16 cellular contexts compared by ENCODE assay signal in genomic region chr1:240242601-240243144, GRCh38.
DNase-seq lines count a peak whose midpoint lies in the region; ATAC-seq, FAIRE-seq and TF ChIP-seq lines count a peak whose summit lies in the region.
"Had no signal": no experiment of that assay in that cellular context is flagged by ENCODE, and none has a peak within 500 bp of the region (broad histone marks: within the 10 kb centered on the region; RNA-seq: fewer than 3 reads in every experiment).

No MANE protein-coding gene starts in this region.

- in situ Hi-C loops in astrocyte of the spinal cord (cut with HindIII; ENCODE audit: low sequenced_read_pairs): no loop called here

- TF ChIP-seq CTCF in D721Med (IDR thresholded peaks at IDR 0.05; ENCODE audit: insufficient read depth, missing control alignments) (no peak), astrocyte of the spinal cord (IDR thresholded peaks at IDR 0.05; ENCODE audit: low read depth, low read length) (no peak)

- H3K27ac ChIP-seq in mesodermal cell (ENCODE audit: low read depth, low read length, severe bottlenecking): peak overlapping the region; percentile 38
- H3K27ac ChIP-seq: heart left ventricle, lower lobe of right lung, stomach had no signal

- no peaks in the 10 kb centered on the region for H3K9me3 ChIP-seq in MG63
- no peaks in the 10 kb centered on the region for H3K9me3 ChIP-seq in mesodermal cell (ENCODE audit: control insufficient read depth, low read length)
- H3K9me3 ChIP-seq: heart left ventricle, lower lobe of right lung, stomach had no signal

- H3K36me3 ChIP-seq in MG63: peaks cover 41% of the 10 kb centered on the region
- no peaks in the 10 kb centered on the region for H3K36me3 ChIP-seq in mesodermal cell (ENCODE audit: control insufficient read depth, insufficient read depth, low read length)
- H3K36me3 ChIP-seq: heart left ventricle, lower lobe of right lung, stomach had no signal

- no peak overlapping the region for H3K4me3 ChIP-seq in MG63
- no peak overlapping the region for H3K4me3 ChIP-seq in astrocyte of the spinal cord (ENCODE audit: low read depth, low read length)
- H3K4me3 ChIP-seq in mesodermal cell (ENCODE audit: extremely low read depth, insufficient read depth, low read length, poor library complexity, severe bottlenecking): no peak overlapping the region
- H3K4me3 ChIP-seq: heart left ventricle, lower lobe of right lung, stomach had no signal

- no peak for ATAC-seq in HG03520 (IDR thresholded peaks at IDR 0.05; ENCODE audit: unreplicated experiment)
- ATAC-seq in HG02588 (IDR thresholded peaks at IDR 0.05; ENCODE audit: unreplicated experiment): no peak
- ATAC-seq: activated CD8-positive, alpha-beta T cell treated with anti-CD3 and anti-CD28 coated beads, Interleukin-2, amount 10 ng/mL, durations not matched to agents 7 days and 5 days; heart left ventricle; lower lobe of right lung had no signal

- 71 to 78% methylated on average over 1 to 2 of the region's 5 CpGs for WGBS in mesodermal cell (ENCODE audit: insufficient coverage in 2 of 2), 2 experiments

- peak; percentile 87 for FAIRE-seq in D721Med (lab: Jason Lieb, UNC)

- no peaks in the 10 kb centered on the region for H3K27me3 ChIP-seq in MG63
- H3K27me3 ChIP-seq: heart left ventricle, stomach had no signal

- H3K4me1 ChIP-seq in mesodermal cell (ENCODE audit: control insufficient read depth, insufficient read depth, low read length, poor library complexity, severe bottlenecking): peaks cover 9% of the 10 kb centered on the region
- H3K4me1 ChIP-seq: heart left ventricle, lower lobe of right lung had no signal

- DNase-seq in D721Med (ENCODE audit: insufficient read length, low spot score) (no peak), MG63 (peak; percentile 91), astrocyte of the spinal cord (ENCODE audit: low read depth, low spot score) (peak; percentile 79), NCI-H345 treated with DMSO at 0.1 percent for 48 hours (lab: John Stamatoyannopoulos, UW; ENCODE audit: unreplicated experiment) (no peak)
- DNase-seq in stimulated activated CD4-positive, alpha-beta T cell treated with anti-CD3 and anti-CD28 coated beads, Interleukin-1b, Interleukin-23, amount 100 ng/mL, for 48 hours: no peak
- DNase-seq: activated CD8-positive, alpha-beta T cell treated with anti-CD3 and anti-CD28 coated beads, Interleukin-2, amount 10 ng/mL, durations not matched to agents 7 days and 5 days; CD4-positive, alpha-beta memory T cell; heart left ventricle; lower lobe of right lung; NCI-H1694; OCI-M1; posterior cingulate gyrus; stomach had no signal

Comparison
In these comparisons a context has a peak if more than half of its experiments do, and no peak if none do; other contexts are left out.
1. DNase-seq: peak in MG63 (single experiment) and astrocyte of the spinal cord (single experiment); none in D721Med (single experiment), NCI-H345 treated with DMSO at 0.1 percent for 48 hours (single experiment) and stimulated activated CD4-positive, alpha-beta T cell treated with anti-CD3 and anti-CD28 coated beads, Interleukin-1b, Interleukin-23, amount 100 ng/mL, for 48 hours (single experiment).